10 cellular contexts compared by ENCODE assay signal in the genomic region with DNA sequence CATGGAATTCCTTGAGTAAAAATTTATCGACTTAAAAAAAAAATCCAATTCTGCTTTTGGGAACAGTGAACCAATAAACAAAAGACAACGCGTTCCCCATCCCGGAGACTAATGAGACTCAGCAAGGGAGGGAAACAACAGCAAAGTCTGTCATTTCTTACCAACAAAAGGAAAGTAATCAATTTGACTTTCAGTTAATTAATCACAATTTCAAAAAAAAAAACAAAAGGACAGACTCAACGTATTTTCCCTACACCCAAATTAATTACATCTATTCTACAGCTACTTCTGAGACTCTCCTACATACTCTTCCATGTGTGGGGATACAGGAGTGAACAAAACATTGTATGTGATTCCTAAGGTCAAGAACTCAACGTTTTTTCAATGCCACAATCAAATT. TPM values are rescaled to one million over a fixed set of nuclear protein-coding genes. Genes with fewer than 3 reads are reported as not detected.
A peak's percentile ranks its signal among the peaks of the same experiment; 100 is the strongest.
DNase-seq lines count a peak whose midpoint lies in the region; ATAC-seq and TF ChIP-seq lines count a peak whose summit lies in the region.
"Had no signal": no experiment of that assay in that cellular context is flagged by ENCODE, and none has a peak within 500 bp of the region (broad histone marks: within the 10 kb centered on the region; RNA-seq: fewer than 3 reads in every experiment).

No MANE protein-coding gene starts in this region.

- H3K79me2 ChIP-seq in neural cell (replicated peaks; ENCODE audit: insufficient read depth, low read length) = peaks cover 61% of the 10 kb centered on the region

- DNase-seq in CD4-positive, alpha-beta memory T cell = no peak
- DNase-seq in NCI-H526 (lab: John Stamatoyannopoulos, UW) = peak; percentile 50 to 73
- DNase-seq in UCSD-AML1 (lab: John Stamatoyannopoulos, UW; ENCODE audit: unreplicated experiment) = no peak
- no peak for DNase-seq in NCI-H2107 (lab: John Stamatoyannopoulos, UW)
- DNase-seq: activated CD4-positive, alpha-beta T cell treated with anti-CD3 and anti-CD28 coated beads, Interleukin-2, amount 50 U/mL, for 4 hours; uterus had no signal

- peak overlapping the region; percentile 83 for H3K4me2 ChIP-seq in neural cell (ENCODE audit: low read length)

- POLR2A ChIA-PET in CD4-positive, alpha-beta memory T cell (lab: Charles Lee; ENCODE audit: partially characterized antibody) = interaction anchor here (2.1 kb wide), 1 partner anchor 135 kb away, joined by 8 read pairs; the partner anchor contains the start of gene FDX1

- H3K9me2 ChIP-seq in neural cell (ENCODE audit: insufficient read depth, low read length) = no peaks in the 10 kb centered on the region

- no peaks in the 10 kb centered on the region for H3K9me3 Mint-ChIP-seq in CD4-positive, alpha-beta memory T cell

- no peak overlapping the region for H3K27ac ChIP-seq in CD4-positive, alpha-beta memory T cell (ENCODE audit: low read depth, low read length)
- H3K27ac ChIP-seq in cingulate gyrus (ENCODE audit: low read depth, low read length) (peak overlapping the region; percentile 30), neural cell (ENCODE audit: low read length) (no peak overlapping the region)

- H3K9ac ChIP-seq in neural cell (ENCODE audit: low read length) = peak overlapping the region; percentile 84

- intact Hi-C loops in CD4-positive, alpha-beta memory T cell (cut with micrococcal nuclease) = no loop called here

- no peak for TF ChIP-seq CTCF in neural cell (IDR thresholded peaks at IDR 0.05; ENCODE audit: poor library complexity, severe bottlenecking)

- ATAC-seq in GM21390 (IDR thresholded peaks at IDR 0.05; ENCODE audit: unreplicated experiment) (no peak), HG03439 (IDR thresholded peaks at IDR 0.05; ENCODE audit: unreplicated experiment) (no peak)

- H2AFZ ChIP-seq in neural cell (ENCODE audit: low read depth, low read length) = no peak overlapping the region

- H3K27ac Mint-ChIP-seq in CD4-positive, alpha-beta memory T cell = peak overlapping the region in 5 of 7 donors; percentile 4 to 73 (median 18)

- no peaks in the 10 kb centered on the region for H3K27me3 Mint-ChIP-seq in CD4-positive, alpha-beta memory T cell

- H3K4me3 ChIP-seq in CD4-positive, alpha-beta memory T cell (ENCODE audit: low read length in 2 of 2) = no peak overlapping the region
- H3K4me3 ChIP-seq in neural cell (ENCODE audit: low read length) = peak overlapping the region; percentile 95

- no peak for TF ChIP-seq RAD21 in neural cell (conservative IDR thresholded peaks at IDR 0.05)

- no peaks in the 10 kb centered on the region for H3K36me3 Mint-ChIP-seq in CD4-positive, alpha-beta memory T cell

- no peak for TF ChIP-seq EP300 in neural cell (conservative IDR thresholded peaks at IDR 0.05; ENCODE audit: poor library complexity, severe bottlenecking)

- no peaks in the 10 kb centered on the region for H3K27me3 ChIP-seq in CD4-positive, alpha-beta memory T cell (ENCODE audit: insufficient read depth, low read length)
- no peaks in the 10 kb centered on the region for H3K27me3 ChIP-seq in neural cell (ENCODE audit: insufficient read depth, low read depth, low read length)
- H3K27me3 ChIP-seq: uterus had no signal

- H3F3A ChIP-seq in neural cell (ENCODE audit: insufficient read depth, low read length, poor library complexity, severe bottlenecking) = no peaks in the 10 kb centered on the region

- H3K9me3 ChIP-seq in CD4-positive, alpha-beta memory T cell (ENCODE audit: control insufficient read depth in 1 of 2, low read length in 2 of 2) = no peaks in the 10 kb centered on the region
- no peaks in the 10 kb centered on the region for H3K9me3 ChIP-seq in neural cell (ENCODE audit: low read length)
- H3K9me3 ChIP-seq: uterus had no signal

- peak overlapping the region; percentile 36 to 94 (median 80) for H3K4me3 Mint-ChIP-seq in CD4-positive, alpha-beta memory T cell

- H3K4me1 Mint-ChIP-seq in CD4-positive, alpha-beta memory T cell = peaks cover 18 to 53% (median 31%) of the 10 kb centered on the region in 4 donors

- no peaks in the 10 kb centered on the region for H4K20me1 ChIP-seq in neural cell (ENCODE audit: insufficient read depth)

- peaks cover 44% of the 10 kb centered on the region for H3K4me1 ChIP-seq in CD4-positive, alpha-beta memory T cell (ENCODE audit: insufficient read depth, low read length)

- CTCF ChIA-PET in CD4-positive, alpha-beta memory T cell (lab: Charles Lee; ENCODE audit: partially characterized antibody) = no interaction called here

- no peaks in the 10 kb centered on the region for H3K36me3 ChIP-seq in CD4-positive, alpha-beta memory T cell (ENCODE audit: insufficient read depth, low read length)
- no peaks in the 10 kb centered on the region for H3K36me3 ChIP-seq in neural cell (ENCODE audit: insufficient read depth, low read length)
- H3K36me3 ChIP-seq: uterus had no signal

TF ChIP-seq in neural cell, 6 proteins besides CTCF, POLR2A, EP300 and RAD21:
- TF ChIP-seq REST (IDR thresholded peaks at IDR 0.05; ENCODE audit: borderline replicate concordance) = no peak
- no peak for TF ChIP-seq EZH2 (IDR thresholded peaks at IDR 0.05; ENCODE audit: borderline replicate concordance, insufficient read depth, low read length, poor library complexity, severe bottlenecking)
- TF ChIP-seq TAF1 (IDR thresholded peaks at IDR 0.05; ENCODE audit: low read depth) = no peak
- TF ChIP-seq MXI1 (conservative IDR thresholded peaks at IDR 0.05; ENCODE audit: poor library complexity, severe bottlenecking) = no peak
- no peak for TF ChIP-seq POLR2AphosphoS5 (IDR thresholded peaks at IDR 0.05)
- TF ChIP-seq SMC3 (conservative IDR thresholded peaks at IDR 0.05; ENCODE audit: poor library complexity) = no peak

RNA-seq across cellular contexts. Expression of gene RDX, which starts 1.9 kb away (rescaled TPM):
- 10 to 100 TPM; 22.4 to 26.5 TPM for total RNA-seq in CD4-positive, alpha-beta memory T cell
- polyA plus RNA-seq in CD4-positive, alpha-beta memory T cell = 10 to 100 TPM; 14.3 to 18.7 TPM
- 30.5 and 39.0 TPM in 2 replicates for polyA plus RNA-seq in neural cell
- 54.5 and 71.7 TPM in 2 replicates for polyA minus RNA-seq in neural cell

Comparison
In these comparisons a context has a peak if more than half of its experiments do, and no peak if none do; other contexts are left out.
1. DNase-seq: peak in NCI-H526 (2 of 2); none in CD4-positive, alpha-beta memory T cell (0 of 5), UCSD-AML1 (single experiment) and NCI-H2107 (single experiment).